Comparison of ENCODE assay signal across 14 cellular contexts in genomic region chr12:110165540-110166159, GRCh38.
DNase-seq lines count a peak whose midpoint lies in the region; ATAC-seq and TF ChIP-seq lines count a peak whose summit lies in the region.
"Had no signal": no experiment of that assay in that cellular context is flagged by ENCODE, and none has a peak within 500 bp of the region (broad histone marks: within the 10 kb centered on the region; RNA-seq: fewer than 3 reads in every experiment).

No MANE protein-coding gene starts in this region.

- no peak overlapping the region for H3K27ac Mint-ChIP-seq in T-helper 2 cell treated with Interferon-gamma antibody and Interleukin-4, amounts not matched to agents 5 μg/mL and 100 μg/mL, for 36 hours
- H3K27ac Mint-ChIP-seq: activated naive CD8-positive, alpha-beta T cell treated with anti-CD3 and anti-CD28 coated beads, Interleukin-2, amount 10 ng/mL, durations not matched to agents 7 days and 5 days had no signal

- no peak overlapping the region for H3K4me3 Mint-ChIP-seq in T-helper 2 cell treated with Interferon-gamma antibody and Interleukin-4, amounts not matched to agents 5 μg/mL and 100 μg/mL, for 36 hours
- H3K4me3 Mint-ChIP-seq: activated naive CD8-positive, alpha-beta T cell treated with anti-CD3 and anti-CD28 coated beads, Interleukin-2, amount 10 ng/mL, durations not matched to agents 7 days and 5 days; immature natural killer cell had no signal

- H3K27me3 Mint-ChIP-seq in T-helper 2 cell treated with Interferon-gamma antibody and Interleukin-4, amounts not matched to agents 5 μg/mL and 100 μg/mL, for 36 hours (ENCODE audit: low read depth): no peaks in the 10 kb centered on the region
- H3K27me3 Mint-ChIP-seq: activated naive CD8-positive, alpha-beta T cell treated with anti-CD3 and anti-CD28 coated beads, Interleukin-2, amount 10 ng/mL, durations not matched to agents 7 days and 5 days had no signal

- H3K9me3 Mint-ChIP-seq in T-helper 2 cell treated with Interferon-gamma antibody and Interleukin-4, amounts not matched to agents 5 μg/mL and 100 μg/mL, for 36 hours: no peaks in the 10 kb centered on the region
- H3K9me3 Mint-ChIP-seq: activated naive CD8-positive, alpha-beta T cell treated with anti-CD3 and anti-CD28 coated beads, Interleukin-2, amount 10 ng/mL, durations not matched to agents 7 days and 5 days; immature natural killer cell had no signal

- ATAC-seq in GM21423 (IDR thresholded peaks at IDR 0.05; ENCODE audit: unreplicated experiment) (peak; percentile 83), HG03135 (IDR thresholded peaks at IDR 0.05; ENCODE audit: unreplicated experiment) (peak; percentile 70), GM19035 (IDR thresholded peaks at IDR 0.05; ENCODE audit: unreplicated experiment) (no peak)
- ATAC-seq: PC-3 had no signal

- H3K36me3 Mint-ChIP-seq in T-helper 2 cell treated with Interferon-gamma antibody and Interleukin-4, amounts not matched to agents 5 μg/mL and 100 μg/mL, for 36 hours (ENCODE audit: low read depth): no peaks in the 10 kb centered on the region
- H3K36me3 Mint-ChIP-seq: activated naive CD8-positive, alpha-beta T cell treated with anti-CD3 and anti-CD28 coated beads, Interleukin-2, amount 10 ng/mL, durations not matched to agents 7 days and 5 days; immature natural killer cell had no signal

- H3K4me1 Mint-ChIP-seq in T-helper 2 cell treated with Interferon-gamma antibody and Interleukin-4, amounts not matched to agents 5 μg/mL and 100 μg/mL, for 36 hours (ENCODE audit: low read depth): peaks cover 1% of the 10 kb centered on the region
- H3K4me1 Mint-ChIP-seq: activated naive CD8-positive, alpha-beta T cell treated with anti-CD3 and anti-CD28 coated beads, Interleukin-2, amount 10 ng/mL, durations not matched to agents 7 days and 5 days; immature natural killer cell had no signal

- no peak for TF ChIP-seq CTCF in GM13977 (IDR thresholded peaks at IDR 0.05; ENCODE audit: extremely low read depth, insufficient read depth, missing control alignments)

- DNase-seq in GM13977 (ENCODE audit: low spot score) (peak; percentile 31), germinal center (ENCODE audit: low spot score) (peak; percentile 47)
- DNase-seq in activated CD4-positive, CD25-positive, alpha-beta regulatory T cell treated with anti-CD3 and anti-CD28 coated beads, Interleukin-2, amount 50 U/mL, for 72 hours: no peak
- no peak for DNase-seq in activated T-cell treated with anti-CD3 and anti-CD28 coated beads, Interleukin-2, amount 50 U/mL, for 1 hour
- no peak for DNase-seq in T-helper 2 cell treated with Interferon-gamma antibody and Interleukin-4, amounts not matched to agents 5 μg/mL and 100 μg/mL, for 36 hours (ENCODE audit: low spot score)
- DNase-seq: activated naive CD8-positive, alpha-beta T cell treated with anti-CD3 and anti-CD28 coated beads, Interleukin-2, amount 10 ng/mL, durations not matched to agents 7 days and 5 days; COR-L47; GOT3; immature natural killer cell; nucleus accumbens; PC-3 had no signal

- in situ Hi-C loops in GM13977 (cut with MboI; ENCODE audit: low pct_unique_long_range_greater_than_20kb, low sequenced_read_pairs, unreplicated experiment): no loop called here

Comparison
In these comparisons a context has a peak if more than half of its experiments do, and no peak if none do; other contexts are left out.
1. DNase-seq: peak in GM13977 (single experiment) and germinal center (single experiment); none in activated CD4-positive, CD25-positive, alpha-beta regulatory T cell treated with anti-CD3 and anti-CD28 coated beads, Interleukin-2, amount 50 U/mL, for 72 hours (single experiment), activated T-cell treated with anti-CD3 and anti-CD28 coated beads, Interleukin-2, amount 50 U/mL, for 1 hour (single experiment) and T-helper 2 cell treated with Interferon-gamma antibody and Interleukin-4, amounts not matched to agents 5 μg/mL and 100 μg/mL, for 36 hours (single experiment).